8 cellular contexts compared by ENCODE assay signal in genomic region chr2:130336877-130337734, GRCh38. TPM values are rescaled to one million over a fixed set of nuclear protein-coding genes. Genes with fewer than 3 reads are reported as not detected.
DNase-seq lines count a peak whose midpoint lies in the region; ATAC-seq and TF ChIP-seq lines count a peak whose summit lies in the region.

No MANE protein-coding gene starts in this region.

- peaks cover 52% of the 10 kb centered on the region for H3K36me3 Mint-ChIP-seq in activated T-helper 17 cell treated with anti-CD3 and anti-CD28 coated beads, Interleukin-2, amount 50 U/mL, for 72 hours (ENCODE audit: low read depth)
- H3K36me3 Mint-ChIP-seq in naive thymus-derived CD4-positive, alpha-beta T cell = peaks cover 8 to 28% (median 12%) of the 10 kb centered on the region in 5 donors

- BruUV-seq in A673 (replicated peaks; lab: Mats Ljungman, UMichigan) = no TSS peak

- H2AFZ ChIP-seq in GM23248 = peak overlapping the region; percentile 69

- no peak overlapping the region for H3K27ac ChIP-seq in A673 (ENCODE audit: low read depth, low read length, poor library complexity, severe bottlenecking)
- peak overlapping the region; percentile 46; the same call in 1 of the 2 replicates for H3K27ac ChIP-seq in GM23248
- no peak overlapping the region for H3K27ac ChIP-seq in naive thymus-derived CD4-positive, alpha-beta T cell (ENCODE audit: low read depth, low read length)
- H3K27ac ChIP-seq in tibial nerve = peak overlapping the region in 2 of 4 donors; percentile 12 to 34

- POLR2A ChIA-PET in A673 (lab: Charles Lee; ENCODE audit: low non-redundant PET) = no interaction called here
- POLR2A ChIA-PET in naive thymus-derived CD4-positive, alpha-beta T cell (lab: Charles Lee) = interaction anchor here (0.6 kb wide), 1 partner anchor 163 kb away, joined by 4 read pairs; no protein-coding TSS in a partner anchor

- peak overlapping the region; percentile 31 for H3K4me3 Mint-ChIP-seq in activated T-helper 17 cell treated with anti-CD3 and anti-CD28 coated beads, Interleukin-2, amount 50 U/mL, for 72 hours
- peak overlapping the region in 6 of 10 donors; percentile 16 to 83 (median 48) for H3K4me3 Mint-ChIP-seq in naive thymus-derived CD4-positive, alpha-beta T cell

- no peak overlapping the region for H3K9ac ChIP-seq in GM23248

- H3K36me3 ChIP-seq in A673 (ENCODE audit: insufficient read depth, low read length, poor library complexity, severe bottlenecking) (no peaks in the 10 kb centered on the region), GM23248 (ENCODE audit: low read depth) (no peaks in the 10 kb centered on the region), tibial nerve (peaks cover 0 to 22% (median 9%) of the 10 kb centered on the region in 3 donors)
- H3K36me3 ChIP-seq in naive thymus-derived CD4-positive, alpha-beta T cell (ENCODE audit: control insufficient read depth in 2 of 3, insufficient read depth in 3 of 3, low read length in 3 of 3) = peaks cover 0 to 34% (median 5%) of the 10 kb centered on the region in 3 experiments

- H3K9me3 ChIP-seq in A673 (ENCODE audit: low read depth, low read length, poor library complexity, severe bottlenecking) (no peaks in the 10 kb centered on the region), GM23248 (ENCODE audit: low read depth) (no peaks in the 10 kb centered on the region), tibial nerve (no peaks in the 10 kb centered on the region)
- no peaks in the 10 kb centered on the region for H3K9me3 ChIP-seq in naive thymus-derived CD4-positive, alpha-beta T cell (ENCODE audit: control insufficient read depth in 2 of 3, low read length in 3 of 3)

- WGBS in GM23248 (ENCODE audit: low coverage in 1 of 2, low lambda C conversion rate in 2 of 2, missing lambda C conversion rate in 2 of 2), 2 experiments = 32 to 38% methylated on average over 28 to 29 of the region's 29 CpGs
- WGBS in tibial nerve, 2 donors = 26% methylated on average over 29 of the region's 29 CpGs

- H3K79me2 ChIP-seq in GM23248 (ENCODE audit: insufficient read depth) = 0 out of 2 replicates have a peak, but pooled peaks cover 4% of the 10 kb centered on the region

- TF ChIP-seq POLR2A in tibial nerve (IDR thresholded peaks at IDR 0.05) = no peak

- H3K9me2 ChIP-seq in GM23248 (ENCODE audit: insufficient read depth) = no peaks in the 10 kb centered on the region

- no peaks in the 10 kb centered on the region for H3K27me3 ChIP-seq in A673 (replicated peaks; ENCODE audit: insufficient read depth, low read depth, low read length, poor library complexity)
- no peaks in the 10 kb centered on the region for H3K27me3 ChIP-seq in GM23248 (replicated peaks; ENCODE audit: insufficient read depth)
- no peaks in the 10 kb centered on the region for H3K27me3 ChIP-seq in naive thymus-derived CD4-positive, alpha-beta T cell (ENCODE audit: control insufficient read depth in 2 of 2, insufficient read depth in 2 of 2, low read length in 2 of 2)
- H3K27me3 ChIP-seq in tibial nerve = peaks cover 0 to 4% of the 10 kb centered on the region in 2 donors

- peak overlapping the region; percentile 92 for H3K27ac Mint-ChIP-seq in activated T-helper 17 cell treated with anti-CD3 and anti-CD28 coated beads, Interleukin-2, amount 50 U/mL, for 72 hours
- H3K27ac Mint-ChIP-seq in naive thymus-derived CD4-positive, alpha-beta T cell = peak overlapping the region in 8 of 9 donors; percentile 13 to 95 (median 86)

- TF ChIP-seq CTCF in A673 (conservative IDR thresholded peaks at IDR 0.05; ENCODE audit: low read depth, low read length) (no peak), fibroblast of pulmonary artery (IDR thresholded peaks at IDR 0.05; ENCODE audit: low read length, missing control alignments) (no peak), tibial nerve (IDR thresholded peaks at IDR 0.05) (no peak)

- H3K4me1 Mint-ChIP-seq in activated T-helper 17 cell treated with anti-CD3 and anti-CD28 coated beads, Interleukin-2, amount 50 U/mL, for 72 hours = peaks cover 18% of the 10 kb centered on the region
- H3K4me1 Mint-ChIP-seq in naive thymus-derived CD4-positive, alpha-beta T cell = peaks cover 18 to 31% (median 24%) of the 10 kb centered on the region in 7 donors

- no peaks in the 10 kb centered on the region for H3K9me3 Mint-ChIP-seq in activated T-helper 17 cell treated with anti-CD3 and anti-CD28 coated beads, Interleukin-2, amount 50 U/mL, for 72 hours
- H3K9me3 Mint-ChIP-seq in naive thymus-derived CD4-positive, alpha-beta T cell = peaks cover 0 to 3% (median 0%) of the 10 kb centered on the region in 11 donors

- CTCF ChIA-PET in A673 (lab: Charles Lee) = interaction anchor here (0.6 to 0.7 kb wide), 2 partner anchors 156 to 187 kb away, joined by 3 read pairs; partner anchors contain the start of gene SMPD4
- CTCF ChIA-PET in naive thymus-derived CD4-positive, alpha-beta T cell (lab: Charles Lee) = no interaction called here

- peak overlapping the region; percentile 45 for H3K4me2 ChIP-seq in GM23248 (ENCODE audit: unreplicated experiment)

- no peaks in the 10 kb centered on the region for H3K27me3 Mint-ChIP-seq in activated T-helper 17 cell treated with anti-CD3 and anti-CD28 coated beads, Interleukin-2, amount 50 U/mL, for 72 hours
- H3K27me3 Mint-ChIP-seq in naive thymus-derived CD4-positive, alpha-beta T cell = peaks cover 6 to 14% (median 7%) of the 10 kb centered on the region in 5 donors

- H3K4me1 ChIP-seq in A673 (ENCODE audit: insufficient read depth, low read length, poor library complexity, severe bottlenecking) (no peaks in the 10 kb centered on the region), GM23248 (ENCODE audit: insufficient read depth) (peaks cover 11% of the 10 kb centered on the region), tibial nerve (peaks cover 0 to 23% (median 8%) of the 10 kb centered on the region in 4 donors)
- peaks cover 5 to 11% of the 10 kb centered on the region in 2 donors for H3K4me1 ChIP-seq in naive thymus-derived CD4-positive, alpha-beta T cell (ENCODE audit: control insufficient read depth in 2 of 2, insufficient read depth in 2 of 2, low read length in 2 of 2)

- in situ Hi-C loops in GM23248 (cut with MboI) = loop anchor here (10.0 kb wide), 2 partner anchors 152 to 402 kb away; partner anchors contain the start of genes MZT2B and SMPD4

- TF ChIP-seq EP300 in tibial nerve (IDR thresholded peaks at IDR 0.05) = no peak

- peak overlapping the region; percentile 39 for H3K4me3 ChIP-seq in A673 (ENCODE audit: low read depth, low read length, poor library complexity, severe bottlenecking)
- peak overlapping the region; percentile 53 for H3K4me3 ChIP-seq in GM23248
- H3K4me3 ChIP-seq in fibroblast of pulmonary artery (replicated peaks; ENCODE audit: low read depth, low read length) = peak overlapping the region; percentile 48
- H3K4me3 ChIP-seq in naive thymus-derived CD4-positive, alpha-beta T cell (ENCODE audit: low read length) = no peak overlapping the region
- peak overlapping the region in 1 of 4 donors; percentile 2 for H3K4me3 ChIP-seq in tibial nerve

- no peaks in the 10 kb centered on the region for H4K20me1 ChIP-seq in GM23248 (ENCODE audit: insufficient read depth)

- intact Hi-C loops in A673 (cut with micrococcal nuclease; ENCODE audit: unreplicated experiment) = no loop called here
- intact Hi-C loops in naive thymus-derived CD4-positive, alpha-beta T cell (cut with micrococcal nuclease) = no loop called here

- ATAC-seq in activated T-helper 17 cell treated with anti-CD3 and anti-CD28 coated beads, Interleukin-2, amount 50 U/mL, for 72 hours (replicated peaks) = peak; percentile 20
- ATAC-seq in naive thymus-derived CD4-positive, alpha-beta T cell = no peak
- no peak for ATAC-seq in GM21576 (IDR thresholded peaks at IDR 0.05; ENCODE audit: unreplicated experiment)

- H3F3A ChIP-seq in GM23248 (ENCODE audit: insufficient read depth) = peaks cover 16% of the 10 kb centered on the region

- peak; percentile 85 for DNase-seq in A673 (ENCODE audit: low spot score)
- peak; percentile 68 for DNase-seq in GM23248
- DNase-seq in NCI-H774 (lab: John Stamatoyannopoulos, UW) = peak; percentile 76
- DNase-seq in fibroblast of pulmonary artery (ENCODE audit: low read depth) = peak; percentile 83
- peak in 8 of 9 donors; percentile 20 to 61 (median 49) for DNase-seq in naive thymus-derived CD4-positive, alpha-beta T cell
- DNase-seq in tibial nerve (ENCODE audit: low spot score in 2 of 2) = peak; percentile 47 to 57

RNA-seq across cellular contexts. Expression of gene IMP4, which starts 5.6 kb away (rescaled TPM):
- total RNA-seq in A673 (2021) (107 and 112 TPM in 2 replicates), tibial nerve (100 to 1,000 TPM in 1 of 4 donors, 10 to 100 TPM in 3; 72.6 to 207 (median 93.3) TPM)
- total RNA-seq in GM23248 (2014; rRNA removed; shearing (Covaris generic)) = 109 and 110 TPM in 2 replicates
- 79.1 and 90.4 TPM in 2 replicates for polyA plus RNA-seq in GM23248 (2016; fragmentation: Nextera tagmentation; extraction: Ambion mirVana)
- 100 to 1,000 TPM in 1 of 2 donors, 10 to 100 TPM in 1; 79.8 to 134 TPM for total RNA-seq in activated T-helper 17 cell treated with anti-CD3 and anti-CD28 coated beads, Interleukin-2, amount 50 U/mL, for 72 hours
- 10 to 100 TPM; 69.9 to 88.5 (median 79.3) TPM for total RNA-seq in naive thymus-derived CD4-positive, alpha-beta T cell
- 10 to 100 TPM; 76.3 to 82.7 TPM for polyA plus RNA-seq in naive thymus-derived CD4-positive, alpha-beta T cell

RNA-seq across cellular contexts. Expression of gene PTPN18, which starts 18.8 kb away (rescaled TPM):
- 3.2 and 6.2 TPM in 2 replicates for total RNA-seq in A673 (2021)
- total RNA-seq in GM23248 (2014; rRNA removed; shearing (Covaris generic)) = 17.5 and 24.3 TPM in 2 replicates
- 19.1 and 19.2 TPM in 2 replicates for polyA plus RNA-seq in GM23248 (2016; fragmentation: Nextera tagmentation; extraction: Ambion mirVana)
- total RNA-seq in activated T-helper 17 cell treated with anti-CD3 and anti-CD28 coated beads, Interleukin-2, amount 50 U/mL, for 72 hours = 10 to 100 TPM; 60.5 to 69.7 TPM
- 100 to 1,000 TPM in 1 of 5 experiments, 10 to 100 TPM in 4; 43.3 to 112 (median 44.2) TPM for total RNA-seq in naive thymus-derived CD4-positive, alpha-beta T cell
- polyA plus RNA-seq in naive thymus-derived CD4-positive, alpha-beta T cell = 10 to 100 TPM; 39.4 to 53.2 TPM
- total RNA-seq in tibial nerve = 10 to 100 TPM; 39.8 to 72.6 (median 54.8) TPM
